In the genomic region with DNA sequence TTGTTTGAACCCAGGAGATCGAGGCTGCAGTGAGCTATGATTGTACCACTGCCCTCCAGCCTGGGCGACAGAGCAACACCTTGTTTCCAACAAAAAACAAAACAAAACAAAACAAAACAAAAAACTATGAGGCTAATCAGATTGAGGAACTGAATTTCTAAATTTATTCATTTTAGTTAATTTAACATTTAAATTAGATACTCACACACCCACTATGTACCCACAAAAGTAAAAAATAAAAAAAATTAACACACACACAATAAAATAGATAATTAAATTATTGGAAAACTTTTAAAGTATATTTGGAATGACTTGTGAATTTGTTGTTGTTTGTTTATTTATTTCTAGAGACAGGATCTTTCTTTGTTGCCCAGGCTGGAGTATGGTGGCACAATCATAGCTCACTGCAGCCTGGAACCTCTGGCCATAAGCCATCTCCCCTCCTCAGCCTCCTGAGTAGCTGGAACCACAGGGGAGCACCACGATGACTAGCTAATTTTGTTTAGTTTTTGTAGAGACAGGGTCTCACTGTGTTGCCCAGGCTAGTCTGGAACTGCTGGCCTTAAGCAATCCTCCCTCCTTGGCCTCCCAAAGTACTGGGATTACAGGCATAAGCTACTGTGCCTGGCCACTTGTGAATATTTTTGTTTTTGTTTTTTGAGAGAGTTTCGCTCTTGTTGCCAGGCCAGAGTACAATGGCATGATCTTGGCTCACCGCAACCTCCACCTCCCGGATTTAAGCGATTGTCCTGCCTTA, we compare ENCODE assay signal across 1 cellular context.
TF ChIP-seq lines count a peak whose summit lies in the region.

No MANE protein-coding gene starts in this region.

TF ChIP-seq in IMR-90, 13 proteins besides CTCF, POLR2A, EP300 and RAD21:
- TF ChIP-seq MXI1 (IDR thresholded peaks at IDR 0.05; ENCODE audit: borderline replicate concordance, low read depth, low read length) = no peak
- TF ChIP-seq RFX5 (IDR thresholded peaks at IDR 0.05; ENCODE audit: low read depth, low read length) = no peak
- TF ChIP-seq CEBPB (IDR thresholded peaks at IDR 0.05; ENCODE audit: low read depth, low read length) = no peak
- no peak for TF ChIP-seq RCOR1 (IDR thresholded peaks at IDR 0.05; ENCODE audit: insufficient replicate concordance, low read length)
- TF ChIP-seq MAZ (IDR thresholded peaks at IDR 0.05; ENCODE audit: borderline replicate concordance, low read depth, low read length) = no peak
- TF ChIP-seq SMC3 (IDR thresholded peaks at IDR 0.05; ENCODE audit: low read depth, low read length) = no peak
- TF ChIP-seq, protein P1, sequence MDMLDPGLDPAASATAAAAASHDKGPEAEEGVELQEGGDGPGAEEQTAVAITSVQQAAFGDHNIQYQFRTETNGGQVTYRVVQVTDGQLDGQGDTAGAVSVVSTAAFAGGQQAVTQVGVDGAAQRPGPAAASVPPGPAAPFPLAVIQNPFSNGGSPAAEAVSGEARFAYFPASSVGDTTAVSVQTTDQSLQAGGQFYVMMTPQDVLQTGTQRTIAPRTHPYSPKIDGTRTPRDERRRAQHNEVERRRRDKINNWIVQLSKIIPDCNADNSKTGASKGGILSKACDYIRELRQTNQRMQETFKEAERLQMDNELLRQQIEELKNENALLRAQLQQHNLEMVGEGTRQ (IDR thresholded peaks at IDR 0.05; ENCODE audit: low read depth, low read length) = no peak
- TF ChIP-seq, protein P2, sequence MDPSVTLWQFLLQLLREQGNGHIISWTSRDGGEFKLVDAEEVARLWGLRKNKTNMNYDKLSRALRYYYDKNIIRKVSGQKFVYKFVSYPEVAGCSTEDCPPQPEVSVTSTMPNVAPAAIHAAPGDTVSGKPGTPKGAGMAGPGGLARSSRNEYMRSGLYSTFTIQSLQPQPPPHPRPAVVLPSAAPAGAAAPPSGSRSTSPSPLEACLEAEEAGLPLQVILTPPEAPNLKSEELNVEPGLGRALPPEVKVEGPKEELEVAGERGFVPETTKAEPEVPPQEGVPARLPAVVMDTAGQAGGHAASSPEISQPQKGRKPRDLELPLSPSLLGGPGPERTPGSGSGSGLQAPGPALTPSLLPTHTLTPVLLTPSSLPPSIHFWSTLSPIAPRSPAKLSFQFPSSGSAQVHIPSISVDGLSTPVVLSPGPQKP (IDR thresholded peaks at IDR 0.05; ENCODE audit: borderline replicate concordance, low read depth, low read length) = no peak
- no peak for TF ChIP-seq BHLHE40 (IDR thresholded peaks at IDR 0.05; ENCODE audit: low read depth, low read length)
